ENCODE assay signal across 8 cellular contexts in genomic region chr11:65415499-65416340, GRCh38. TPM values are rescaled to one million over a fixed set of nuclear protein-coding genes. Genes with fewer than 3 reads are reported as not detected.
DNase-seq lines count a peak whose midpoint lies in the region; ATAC-seq and TF ChIP-seq lines count a peak whose summit lies in the region.

No MANE protein-coding gene starts in this region.

- in situ Hi-C loops in GM18951 (cut with MboI; ENCODE audit: low sequenced_read_pairs, unreplicated experiment): no loop called here

- H3K4me1 Mint-ChIP-seq in WTC11: peaks cover 49% of the 10 kb centered on the region

- POLR2A ChIA-PET in WTC11 (lab: Charles Lee): interaction anchor here (0.6 to 10.9 kb wide), 7 partner anchors 44 to 92 kb away, joined by 3 to 135 read pairs (median 10); partner anchors contain the start of gene MALAT1

- H3K36me3 Mint-ChIP-seq in WTC11: no peaks in the 10 kb centered on the region; the same call in 1 of the 2 replicates

- no peak for ATAC-seq in WTC11

- no peak for TF ChIP-seq CTCF in WTC11 (IDR thresholded peaks at IDR 0.05)

- H3K4me3 Mint-ChIP-seq in WTC11: peak overlapping the region; percentile 20

- intact Hi-C loops in cardiac septum (cut with DNase I): loop anchor here (1.0 to 5.0 kb wide), 4 partner anchors 25 to 95 kb away; partner anchors contain the start of gene SLC25A45

- TF ChIP-seq POLR2A in GM18951 (IDR thresholded peaks at IDR 0.05; ENCODE audit: extremely low read depth, insufficient read depth, insufficient read length): peak; percentile 17

- no peaks in the 10 kb centered on the region for H3K9me3 Mint-ChIP-seq in WTC11

- no peak overlapping the region for H3K27ac Mint-ChIP-seq in WTC11

- H3K27me3 Mint-ChIP-seq in WTC11 (ENCODE audit: low read depth): 0 out of 2 replicates have a peak, but pooled peaks cover 2% of the 10 kb centered on the region

- H3K4me3 ChIP-seq in skeletal muscle cell (ENCODE audit: low read depth, low read length): peak overlapping the region; percentile 34

- CTCF ChIA-PET in WTC11 (lab: Charles Lee): interaction anchor here (0.6 to 12.8 kb wide), 52 partner anchors 9 to 443 kb away, joined by 3 to 224 read pairs (median 6); partner anchors contain the start of genes FRMD8, MALAT1 and ZNRD2

- DNase-seq in WTC11 (ENCODE audit: low spot score) (no peak), cardiac septum (ENCODE audit: low spot score) (peak; percentile 74), skeletal muscle cell (ENCODE audit: low read depth) (no peak), cerebellum (ENCODE audit: low spot score) (no peak), T1000 (lab: John Stamatoyannopoulos, UW) (no peak), NCI-H2081 (lab: John Stamatoyannopoulos, UW) (no peak), HT-29 (ENCODE audit: low spot score) (no peak)

TF ChIP-seq in WTC11, 78 proteins besides CTCF, POLR2A, EP300 and RAD21:
- TF ChIP-seq CBFB (CRISPR knock-in tag; IDR thresholded peaks at IDR 0.05; ENCODE audit: low read depth) (no peak), RELA (CRISPR knock-in tag; IDR thresholded peaks at IDR 0.05; ENCODE audit: borderline replicate concordance) (0 out of 2 replicates have a peak, but pooled peaks have one; percentile 40), GABPB1 (CRISPR knock-in tag; IDR thresholded peaks at IDR 0.05) (no peak), ZMAT4 (CRISPR knock-in tag; IDR thresholded peaks at IDR 0.05) (no peak), AR (CRISPR knock-in tag; IDR thresholded peaks at IDR 0.05) (no peak), ZNF671 (CRISPR knock-in tag; IDR thresholded peaks at IDR 0.05) (no peak), NR3C1 (CRISPR knock-in tag; conservative IDR thresholded peaks at IDR 0.05; ENCODE audit: low read depth) (no peak), USF1 (CRISPR knock-in tag; IDR thresholded peaks at IDR 0.05) (no peak), EMX1 (CRISPR knock-in tag; IDR thresholded peaks at IDR 0.05) (0 out of 2 replicates have a peak, but pooled peaks have one; percentile 0)

RNA-seq across cellular contexts. Expression of gene NEAT1, which starts 6.9 kb away (rescaled TPM):
- total RNA-seq in WTC11 (2021): 28.7 to 38.1 TPM (median 31.7 TPM) in 3 replicates
- total RNA-seq in cardiac septum: 668 TPM
- total RNA-seq in cerebellum: 17.0 TPM
- 50.1 and 61.5 TPM in 2 replicates for total RNA-seq in HT-29 (2014; rRNA removed; shearing (Covaris generic))

RNA-seq across cellular contexts. Expression of gene FRMD8, which starts 29.3 kb away (rescaled TPM):
- total RNA-seq in WTC11 (2021): 21.5 to 23.7 TPM (median 22.9 TPM) in 3 replicates
- total RNA-seq in cardiac septum: 14.4 TPM
- 9.2 TPM for total RNA-seq in cerebellum
- 102 and 106 TPM in 2 replicates for total RNA-seq in HT-29 (2014; rRNA removed; shearing (Covaris generic))

RNA-seq across cellular contexts. Expression of gene SLC25A45, which starts 33.3 kb away (rescaled TPM):
- 1.5 to 2.5 TPM (median 1.7 TPM) in 3 replicates for total RNA-seq in WTC11 (2021)
- total RNA-seq in cardiac septum: 10.5 TPM
- total RNA-seq in cerebellum: 0.73 TPM
- total RNA-seq in HT-29 (2014; rRNA removed; shearing (Covaris generic)): 5.8 and 8.8 TPM in 2 replicates

Comparison
In these comparisons a context has a peak if more than half of its experiments do, and no peak if none do; other contexts are left out.
1. RNA of gene NEAT1, which starts 6.9 kb away (total RNA-seq): 668 TPM in cardiac septum (single experiment); 50.1 to 61.5 TPM in HT-29, 28.7 to 38.1 TPM in WTC11 and 17.0 TPM in cerebellum (single experiment); every median in the first group is over 10 times any median in the second.